19 cellular contexts compared by ENCODE assay signal in the genomic region with DNA sequence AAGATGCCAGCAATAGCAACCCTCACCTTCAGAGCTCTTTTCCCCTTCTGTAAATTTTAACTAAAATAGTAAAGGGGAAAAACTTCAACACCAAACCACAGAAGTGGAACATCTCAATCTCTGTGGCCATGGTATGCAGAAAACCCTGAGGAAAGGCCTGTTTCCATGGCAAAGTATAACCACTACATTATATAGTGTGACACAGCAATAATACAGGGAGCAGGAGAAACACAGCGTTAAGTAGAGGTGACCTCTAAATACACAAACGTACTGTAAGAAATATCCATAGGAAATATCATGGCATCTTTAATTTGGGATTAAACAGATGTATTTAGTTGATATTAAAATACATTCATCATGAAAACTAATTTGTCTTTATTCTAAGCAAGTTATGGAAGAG.
A peak's percentile ranks its signal among the peaks of the same experiment; 100 is the strongest.
DNase-seq lines count a peak whose midpoint lies in the region; ATAC-seq and TF ChIP-seq lines count a peak whose summit lies in the region.
"Had no signal": no experiment of that assay in that cellular context is flagged by ENCODE, and none has a peak within 500 bp of the region (broad histone marks: within the 10 kb centered on the region; RNA-seq: fewer than 3 reads in every experiment).

No MANE protein-coding gene starts in this region.

- peaks cover 12% of the 10 kb centered on the region for H3K9me3 Mint-ChIP-seq in activated naive CD8-positive, alpha-beta T cell treated with anti-CD3 and anti-CD28 coated beads, Interleukin-2, amount 50 U/mL, for 24 hours
- peaks cover 14% of the 10 kb centered on the region for H3K9me3 Mint-ChIP-seq in activated naive CD8-positive, alpha-beta T cell treated with anti-CD3 and anti-CD28 coated beads for 36 hours

- H3K27ac ChIP-seq in dorsolateral prefrontal cortex (peak overlapping the region in 37 of 59 donors; percentile 0 to 77 (median 51)), substantia nigra (ENCODE audit: low read depth, low read length, poor library complexity, severe bottlenecking) (peak overlapping the region; percentile 24)
- H3K27ac ChIP-seq: A549 had no signal

- TF ChIP-seq CTCF in dorsolateral prefrontal cortex (IDR thresholded peaks at IDR 0.05 in 54 of 56, conservative IDR thresholded peaks at IDR 0.05 in 2 of 56; ENCODE audit: low read depth in 1 of 56, partially characterized antibody in 56 of 56): no peak

- no peak overlapping the region for H3K4me3 ChIP-seq in dorsolateral prefrontal cortex
- H3K4me3 ChIP-seq: A549, GM23338 had no signal

- peak; percentile 43 for ATAC-seq in activated naive CD8-positive, alpha-beta T cell treated with anti-CD3 and anti-CD28 coated beads, Interleukin-2, amount 50 U/mL, for 24 hours
- no peak for ATAC-seq in Right ventricle myocardium superior (ENCODE audit: poor library complexity)
- ATAC-seq: A549, GM23338, HCT116 had no signal

- peaks cover 6% of the 10 kb centered on the region for H3K4me1 Mint-ChIP-seq in activated naive CD8-positive, alpha-beta T cell treated with anti-CD3 and anti-CD28 coated beads, Interleukin-2, amount 50 U/mL, for 24 hours
- H3K4me1 Mint-ChIP-seq in activated naive CD8-positive, alpha-beta T cell treated with anti-CD3 and anti-CD28 coated beads for 36 hours: no peaks in the 10 kb centered on the region
- H3K4me1 Mint-ChIP-seq: CD4-positive, alpha-beta memory T cell had no signal

- no peaks in the 10 kb centered on the region for H3K27me3 ChIP-seq in dorsolateral prefrontal cortex

- no peak overlapping the region for H3K4me3 Mint-ChIP-seq in activated naive CD8-positive, alpha-beta T cell treated with anti-CD3 and anti-CD28 coated beads, Interleukin-2, amount 50 U/mL, for 24 hours
- no peak overlapping the region for H3K4me3 Mint-ChIP-seq in activated naive CD8-positive, alpha-beta T cell treated with anti-CD3 and anti-CD28 coated beads for 36 hours
- H3K4me3 Mint-ChIP-seq: GM23338, H9 had no signal

- no peaks in the 10 kb centered on the region for H3K36me3 Mint-ChIP-seq in activated naive CD8-positive, alpha-beta T cell treated with anti-CD3 and anti-CD28 coated beads, Interleukin-2, amount 50 U/mL, for 24 hours (ENCODE audit: low read depth)
- H3K36me3 Mint-ChIP-seq in activated naive CD8-positive, alpha-beta T cell treated with anti-CD3 and anti-CD28 coated beads for 36 hours: no peaks in the 10 kb centered on the region
- H3K36me3 Mint-ChIP-seq: CD4-positive, alpha-beta memory T cell had no signal

- intact Hi-C loops in dorsolateral prefrontal cortex (cut with DNase I) (loop anchor here in 1 of 2 donors (10.0 kb wide), 1 partner anchor 242 kb away; no protein-coding TSS in a partner anchor), Right ventricle myocardium superior (cut with DNase I) (no loop called here)

- peaks cover 4% of the 10 kb centered on the region for H3K27me3 Mint-ChIP-seq in activated naive CD8-positive, alpha-beta T cell treated with anti-CD3 and anti-CD28 coated beads, Interleukin-2, amount 50 U/mL, for 24 hours
- H3K27me3 Mint-ChIP-seq in activated naive CD8-positive, alpha-beta T cell treated with anti-CD3 and anti-CD28 coated beads for 36 hours: peaks cover 21% of the 10 kb centered on the region

- H3K27ac Mint-ChIP-seq in activated naive CD8-positive, alpha-beta T cell treated with anti-CD3 and anti-CD28 coated beads, Interleukin-2, amount 50 U/mL, for 24 hours: no peak overlapping the region
- no peak overlapping the region for H3K27ac Mint-ChIP-seq in activated naive CD8-positive, alpha-beta T cell treated with anti-CD3 and anti-CD28 coated beads for 36 hours
- H3K27ac Mint-ChIP-seq: CD4-positive, alpha-beta memory T cell; GM23338 had no signal

- DNase-seq in activated naive CD8-positive, alpha-beta T cell treated with anti-CD3 and anti-CD28 coated beads, Interleukin-2, amount 50 U/mL, for 24 hours: no peak
- no peak for DNase-seq in activated naive CD8-positive, alpha-beta T cell treated with anti-CD3 and anti-CD28 coated beads for 36 hours
- DNase-seq in OCI-M1 (lab: John Stamatoyannopoulos, UW): peak; percentile 65
- no peak for DNase-seq in dorsolateral prefrontal cortex
- no peak for DNase-seq in substantia nigra (lab: John Stamatoyannopoulos, UW)
- no peak for DNase-seq in Right ventricle myocardium superior
- no peak for DNase-seq in pons (ENCODE audit: low spot score)
- DNase-seq: 8988T; C1 segment of cervical spinal cord; Calu3; CD4-positive, alpha-beta memory T cell; COR-L47; DMS53; DMS79 treated with DMSO at 0.1 percent for 48 hours; GF-D8; H9 had no signal
